In the genomic region with DNA sequence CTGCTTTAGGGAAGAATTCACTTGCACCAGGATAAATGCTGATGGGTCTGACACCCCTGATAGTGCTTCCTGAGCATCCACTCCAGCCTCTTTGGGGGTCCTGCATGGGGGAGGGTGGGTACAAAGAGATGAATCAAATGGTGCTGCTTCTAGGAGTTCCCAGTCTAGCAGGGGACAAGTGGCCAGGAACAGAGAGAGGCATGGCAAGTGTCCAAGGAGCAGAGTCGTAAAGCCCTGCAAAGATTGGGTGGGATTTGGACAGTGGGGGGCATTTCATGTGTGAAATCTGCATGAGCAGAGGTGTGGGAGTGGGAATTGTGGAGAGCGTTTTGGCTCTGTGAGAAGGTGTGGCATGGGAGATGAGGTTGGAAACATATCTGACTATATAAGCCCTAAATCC, we compare ENCODE assay signal across 16 cellular contexts.
DNase-seq lines count a peak whose midpoint lies in the region; TF ChIP-seq lines count a peak whose summit lies in the region.
"Had no signal": no experiment of that assay in that cellular context is flagged by ENCODE, and none has a peak within 500 bp of the region (broad histone marks: within the 10 kb centered on the region; RNA-seq: fewer than 3 reads in every experiment).

No MANE protein-coding gene starts in this region.

- no peak overlapping the region for H3K4me3 ChIP-seq in neuronal stem cell (ENCODE audit: low read length in 2 of 2)
- H3K4me3 ChIP-seq in uterus = no peak overlapping the region
- H3K4me3 ChIP-seq: BLaER1, GM12878, HAP-1 had no signal

- no peak overlapping the region for H2BK12ac ChIP-seq in neuronal stem cell (ENCODE audit: low read length)

- no peaks in the 10 kb centered on the region for H3K36me3 Mint-ChIP-seq in brain
- H3K36me3 Mint-ChIP-seq: CD8-positive, alpha-beta T cell had no signal

- H3K18ac ChIP-seq in neuronal stem cell (ENCODE audit: low read length) = no peak overlapping the region

- no peaks in the 10 kb centered on the region for H3K79me1 ChIP-seq in neuronal stem cell (ENCODE audit: low read depth, low read length)

- H3K4ac ChIP-seq in neuronal stem cell (ENCODE audit: low read length) = no peak overlapping the region

- H4K91ac ChIP-seq in neuronal stem cell (ENCODE audit: low read depth, low read length, poor library complexity) = no peak overlapping the region

- H2BK15ac ChIP-seq in neuronal stem cell (ENCODE audit: low read length) = no peak overlapping the region

- peaks cover 16% of the 10 kb centered on the region for H3K27me3 Mint-ChIP-seq in brain

- H2AFZ ChIP-seq in neuronal stem cell (ENCODE audit: low read length) = no peak overlapping the region

- H2BK120ac ChIP-seq in neuronal stem cell (ENCODE audit: low read depth, low read length) = no peak overlapping the region

- intact Hi-C loops in uterus (cut with DNase I; ENCODE audit: low total_unique reads) = no loop called here

- no peak overlapping the region for H3K4me3 Mint-ChIP-seq in brain
- H3K4me3 Mint-ChIP-seq: CD8-positive, alpha-beta T cell had no signal

- peaks cover 0 to 4% (median 0%) of the 10 kb centered on the region in 5 experiments for H3K9me3 Mint-ChIP-seq in brain
- H3K9me3 Mint-ChIP-seq: CD8-positive, alpha-beta T cell had no signal

- no peak for TF ChIP-seq POLR2A in uterus (IDR thresholded peaks at IDR 0.05)

- no peak for TF ChIP-seq CTCF in brain (conservative IDR thresholded peaks at IDR 0.05)
- no peak for TF ChIP-seq CTCF in uterus (IDR thresholded peaks at IDR 0.05)

- H3K23ac ChIP-seq in neuronal stem cell (ENCODE audit: low read depth, low read length, poor library complexity) = no peak overlapping the region

- H3K14ac ChIP-seq in neuronal stem cell (ENCODE audit: low read length) = peak overlapping the region; percentile 57

- no peak overlapping the region for H4K8ac ChIP-seq in neuronal stem cell (ENCODE audit: low read depth, low read length)

- H3K36me3 ChIP-seq in neuronal stem cell (replicated peaks in 1 of 2; ENCODE audit: control insufficient read depth in 2 of 2, insufficient read depth in 2 of 2, low read length in 2 of 2) = no peaks in the 10 kb centered on the region
- H3K36me3 ChIP-seq in uterus = no peaks in the 10 kb centered on the region
- H3K36me3 ChIP-seq: BLaER1, HAP-1 had no signal

- no CpG with 5 or more reads among the region's 2 CpGs for WGBS in neuronal stem cell (ENCODE audit: extremely low coverage in 2 of 2, insufficient read length in 2 of 2, insufficient replicate concordance in 1 of 2), 2 donors

- no peaks in the 10 kb centered on the region for H3K9me3 ChIP-seq in neuronal stem cell (replicated peaks in 1 of 2; ENCODE audit: control insufficient read depth in 2 of 2, insufficient read depth in 1 of 2, low read depth in 1 of 2, low read length in 2 of 2)
- H3K9me3 ChIP-seq in uterus = no peaks in the 10 kb centered on the region
- H3K9me3 ChIP-seq: HAP-1 had no signal

- no peak overlapping the region for H3K9ac ChIP-seq in neuronal stem cell (ENCODE audit: low read depth, low read length, poor library complexity)
- H3K9ac ChIP-seq: BLaER1 had no signal

- DNase-seq in NCI-H82 (lab: John Stamatoyannopoulos, UW) = peak; percentile 58
- DNase-seq in NCI-H82 treated with DMSO at 0.1 percent for 48 hours (lab: John Stamatoyannopoulos, UW; ENCODE audit: unreplicated experiment) = no peak
- DNase-seq in neuronal stem cell (ENCODE audit: low spot score) = no peak
- DNase-seq in amniotic stem cell (lab: John Stamatoyannopoulos, UW) = no peak
- DNase-seq in activated CD4-positive, alpha-beta T cell treated with anti-CD3 and anti-CD28 coated beads, Interleukin-2, amount 50 U/mL, for 48 hours = no peak
- DNase-seq in uterus = no peak
- DNase-seq: 8988T, Calu3, DMS53, DND-41, EL had no signal

- peaks cover 18% of the 10 kb centered on the region for H3K4me1 Mint-ChIP-seq in brain

- H2BK5ac ChIP-seq in neuronal stem cell (ENCODE audit: low read length) = no peak overlapping the region

- H3K27me3 ChIP-seq in neuronal stem cell (ENCODE audit: control insufficient read depth in 3 of 3, insufficient read depth in 3 of 3, low read depth in 1 of 3, low read length in 3 of 3) (peaks cover 0 to 15% (median 0%) of the 10 kb centered on the region in 3 experiments), uterus (no peaks in the 10 kb centered on the region)
- H3K27me3 ChIP-seq: BLaER1 had no signal

- no peak overlapping the region for H3K4me2 ChIP-seq in neuronal stem cell (ENCODE audit: insufficient read depth, low read length, poor library complexity, severe bottlenecking)
- H3K4me2 ChIP-seq: BLaER1 had no signal

- no peaks in the 10 kb centered on the region for H3K4me1 ChIP-seq in neuronal stem cell (ENCODE audit: control insufficient read depth in 2 of 2, insufficient read depth in 1 of 2, low read depth in 1 of 2, low read length in 2 of 2)
- H3K4me1 ChIP-seq in uterus = no peaks in the 10 kb centered on the region
- H3K4me1 ChIP-seq: HAP-1 had no signal

- no peak overlapping the region for H3K27ac ChIP-seq in neuronal stem cell (replicated peaks; ENCODE audit: low read length)
- no peak overlapping the region for H3K27ac ChIP-seq in uterus
- H3K27ac ChIP-seq: BLaER1 had no signal

- no peak overlapping the region for H2AK5ac ChIP-seq in neuronal stem cell (ENCODE audit: low read depth, low read length)

- H3K27ac Mint-ChIP-seq in brain = peak overlapping the region in 4 of 5 experiments; percentile 30 to 70 (median 54)
- H3K27ac Mint-ChIP-seq: CD8-positive, alpha-beta T cell had no signal
